Comparison of ENCODE assay signal across 9 cellular contexts in genomic region chr1:118151312-118151937, GRCh38. TPM values are rescaled to one million over a fixed set of nuclear protein-coding genes. Genes with fewer than 3 reads are reported as not detected.
DNase-seq lines count a peak whose midpoint lies in the region; ATAC-seq and TF ChIP-seq lines count a peak whose summit lies in the region.
"Had no signal": no experiment of that assay in that cellular context is flagged by ENCODE, and none has a peak within 500 bp of the region (broad histone marks: within the 10 kb centered on the region; RNA-seq: fewer than 3 reads in every experiment).

No MANE protein-coding gene starts in this region.

- DNase-seq in Calu3 (peak; percentile 37), HK-2 (ENCODE audit: unreplicated experiment) (peak; percentile 42), RPMI8226 (peak; percentile 39), ecto neural progenitor cell (ENCODE audit: low spot score) (peak; percentile 55), medulla oblongata (ENCODE audit: extremely low spot score) (peak; percentile 69), upper lobe of left lung (peak in 1 of 2 donors; percentile 22)

- no peak for TF ChIP-seq EP300 in upper lobe of left lung (IDR thresholded peaks at IDR 0.05)

- no peak for TF ChIP-seq POLR2A in upper lobe of left lung (IDR thresholded peaks at IDR 0.05)

- peak in 1 of 2 donors; percentile 46 for ATAC-seq in upper lobe of left lung (ENCODE audit: low FRiP score in 2 of 2)
- no peak for ATAC-seq in activated T-helper 17 cell treated with anti-CD3 and anti-CD28 coated beads, Interleukin-2, amount 50 U/mL, for 72 hours (replicated peaks)
- no peak for ATAC-seq in HG02981 (IDR thresholded peaks at IDR 0.05; ENCODE audit: unreplicated experiment)
- ATAC-seq: T-cell had no signal

- peak; percentile 40 for TF ChIP-seq CTCF in Calu3 (IDR thresholded peaks at IDR 0.05; ENCODE audit: unreplicated experiment)
- TF ChIP-seq CTCF in upper lobe of left lung (IDR thresholded peaks at IDR 0.05): peak in 5 of 6 experiments; percentile 40 to 63 (median 46)

- BruUV-seq in Calu3 (replicated peaks; lab: Mats Ljungman, UMichigan): no TSS peak

- no peaks in the 10 kb centered on the region for H3K27me3 Mint-ChIP-seq in Calu3 (ENCODE audit: unreplicated experiment)
- peaks cover 4% of the 10 kb centered on the region for H3K27me3 Mint-ChIP-seq in activated T-helper 17 cell treated with anti-CD3 and anti-CD28 coated beads, Interleukin-2, amount 50 U/mL, for 72 hours
- H3K27me3 Mint-ChIP-seq: T-cell had no signal

- CTCF ChIA-PET in Calu3 (lab: Charles Lee): no interaction called here

- intact Hi-C loops in Calu3 (cut with micrococcal nuclease; ENCODE audit: unreplicated experiment): loop anchor here (1.0 to 10.0 kb wide), 5 partner anchors 39 to 1123 kb away; no protein-coding TSS in a partner anchor

- H3K4me3 Mint-ChIP-seq in Calu3 (ENCODE audit: low read depth, unreplicated experiment): no peak overlapping the region
- H3K4me3 Mint-ChIP-seq in activated T-helper 17 cell treated with anti-CD3 and anti-CD28 coated beads, Interleukin-2, amount 50 U/mL, for 72 hours: no peak overlapping the region
- H3K4me3 Mint-ChIP-seq: T-cell had no signal

- no peaks in the 10 kb centered on the region for H3K9me3 ChIP-seq in upper lobe of left lung

- 1% methylated on average over 6 of the region's 6 CpGs for WGBS in upper lobe of left lung, 2 donors

- peaks cover 0 to 4% (median 0%) of the 10 kb centered on the region in 4 donors for H3K4me1 ChIP-seq in upper lobe of left lung

- no peaks in the 10 kb centered on the region for H3K27me3 ChIP-seq in upper lobe of left lung

- no peak overlapping the region for H3K27ac ChIP-seq in upper lobe of left lung

- H3K27ac Mint-ChIP-seq in Calu3 (ENCODE audit: unreplicated experiment): no peak overlapping the region
- H3K27ac Mint-ChIP-seq in activated T-helper 17 cell treated with anti-CD3 and anti-CD28 coated beads, Interleukin-2, amount 50 U/mL, for 72 hours: no peak overlapping the region
- H3K27ac Mint-ChIP-seq: T-cell had no signal

- no peaks in the 10 kb centered on the region for H3K9me3 Mint-ChIP-seq in Calu3 (ENCODE audit: low read depth, unreplicated experiment)
- H3K9me3 Mint-ChIP-seq in activated T-helper 17 cell treated with anti-CD3 and anti-CD28 coated beads, Interleukin-2, amount 50 U/mL, for 72 hours: no peaks in the 10 kb centered on the region
- H3K9me3 Mint-ChIP-seq: T-cell had no signal

- H3K36me3 Mint-ChIP-seq in Calu3 (ENCODE audit: insufficient read depth, unreplicated experiment): no peaks in the 10 kb centered on the region
- no peaks in the 10 kb centered on the region for H3K36me3 Mint-ChIP-seq in activated T-helper 17 cell treated with anti-CD3 and anti-CD28 coated beads, Interleukin-2, amount 50 U/mL, for 72 hours (ENCODE audit: low read depth)
- H3K36me3 Mint-ChIP-seq: T-cell had no signal

- no peak overlapping the region for H3K4me3 ChIP-seq in upper lobe of left lung

- no peaks in the 10 kb centered on the region for H3K36me3 ChIP-seq in upper lobe of left lung

- H3K4me1 Mint-ChIP-seq in Calu3 (ENCODE audit: low read depth, unreplicated experiment): no peaks in the 10 kb centered on the region
- H3K4me1 Mint-ChIP-seq in activated T-helper 17 cell treated with anti-CD3 and anti-CD28 coated beads, Interleukin-2, amount 50 U/mL, for 72 hours: no peaks in the 10 kb centered on the region
- H3K4me1 Mint-ChIP-seq: T-cell had no signal

RNA-seq across cellular contexts. Expression of gene SPAG17, which starts 33.6 kb away (rescaled TPM):
- 0.33 and 1.3 TPM in 2 replicates for total RNA-seq in Calu3 (2022)
- 10 to 100 TPM in 4 of 6 donors, 1 to 10 TPM in 1, under 1 TPM in 1; 0.26 to 94.3 (median 11.3) TPM for total RNA-seq in upper lobe of left lung
- not detected for total RNA-seq in activated T-helper 17 cell treated with anti-CD3 and anti-CD28 coated beads, Interleukin-2, amount 50 U/mL, for 72 hours
- total RNA-seq: T-cell had no signal
